ENCODE assay signal across 9 cellular contexts in genomic region chr14:21734457-21735074, GRCh38.
DNase-seq lines count a peak whose midpoint lies in the region; ATAC-seq, FAIRE-seq and TF ChIP-seq lines count a peak whose summit lies in the region.
"Had no signal": no experiment of that assay in that cellular context is flagged by ENCODE, and none has a peak within 500 bp of the region (broad histone marks: within the 10 kb centered on the region; RNA-seq: fewer than 3 reads in every experiment).

No MANE protein-coding gene starts in this region.

- peaks cover 4% of the 10 kb centered on the region for H3K9me3 Mint-ChIP-seq in neural crest cell

- TF ChIP-seq CTCF in choroid plexus epithelial cell (conservative IDR thresholded peaks at IDR 0.05; ENCODE audit: low read depth, low read length) = peak; percentile 46
- TF ChIP-seq CTCF in neural crest cell (conservative IDR thresholded peaks at IDR 0.05) = peak; percentile 79

- H3K27ac Mint-ChIP-seq in neural crest cell (ENCODE audit: unreplicated experiment) = no peak overlapping the region

- peak; percentile 18 to 31 for DNase-seq in activated CD8-positive, alpha-beta memory T cell treated with anti-CD3 and anti-CD28 coated beads for 4 hours (ENCODE audit: low read depth in 2 of 2)
- DNase-seq in activated CD8-positive, alpha-beta memory T cell treated with anti-CD3 and anti-CD28 coated beads, Interleukin-2, amount 50 U/mL, for 4 hours = no peak
- DNase-seq in HTR-8/SVneo (ENCODE audit: insufficient read length, low spot score) = peak; percentile 30
- DNase-seq in SHP77 treated with DMSO at 0.1 percent for 48 hours (lab: John Stamatoyannopoulos, UW) = peak; percentile 53
- peak; percentile 58 for DNase-seq in choroid plexus epithelial cell (ENCODE audit: low read depth)
- DNase-seq in neural crest cell (ENCODE audit: low read depth, low spot score) = peak; percentile 13

- FAIRE-seq in HTR-8/SVneo (lab: Jason Lieb, UNC) = no peak

- ATAC-seq in GM19035 (IDR thresholded peaks at IDR 0.05; ENCODE audit: unreplicated experiment) (no peak), GM18520 (IDR thresholded peaks at IDR 0.05; ENCODE audit: unreplicated experiment) (no peak)

- H3K4me3 Mint-ChIP-seq in neural crest cell = no peak overlapping the region

- peaks cover 82% of the 10 kb centered on the region for H3K27me3 Mint-ChIP-seq in neural crest cell (ENCODE audit: low read depth)

- H3K36me3 Mint-ChIP-seq in neural crest cell (ENCODE audit: low read depth) = no peaks in the 10 kb centered on the region

- no peaks in the 10 kb centered on the region for H3K4me1 Mint-ChIP-seq in neural crest cell

- H3K4me3 ChIP-seq in choroid plexus epithelial cell (ENCODE audit: low read depth, low read length) = no peak overlapping the region
- H3K4me3 ChIP-seq: thoracic aorta had no signal
